ENCODE assay signal across 14 cellular contexts in genomic region chr11:121035823-121036222, GRCh38. TPM values are rescaled to one million over a fixed set of nuclear protein-coding genes. Genes with fewer than 3 reads are reported as not detected.
A peak's percentile ranks its signal among the peaks of the same experiment; 100 is the strongest.
DNase-seq lines count a peak whose midpoint lies in the region; ATAC-seq and TF ChIP-seq lines count a peak whose summit lies in the region.
"Had no signal": no experiment of that assay in that cellular context is flagged by ENCODE, and none has a peak within 500 bp of the region (broad histone marks: within the 10 kb centered on the region; RNA-seq: fewer than 3 reads in every experiment).

No MANE protein-coding gene starts in this region.

- H3K4me1 ChIP-seq in mesodermal cell (ENCODE audit: control insufficient read depth, insufficient read depth, low read length, poor library complexity, severe bottlenecking) = peaks cover 28% of the 10 kb centered on the region
- peaks cover 0 to 15% (median 0%) of the 10 kb centered on the region in 9 donors for H3K4me1 ChIP-seq in heart right ventricle

- H3K27me3 ChIP-seq in heart right ventricle = no peaks in the 10 kb centered on the region

- H3K36me3 Mint-ChIP-seq in activated CD8-positive, alpha-beta T cell treated with anti-CD3 and anti-CD28 coated beads for 36 hours (ENCODE audit: low read depth) = peaks cover 2% of the 10 kb centered on the region
- H3K36me3 Mint-ChIP-seq in activated CD8-positive, alpha-beta T cell treated with anti-CD3 and anti-CD28 coated beads, Interleukin-2, amount 10 ng/mL, durations not matched to agents 7 days and 5 days (ENCODE audit: low read depth) = no peaks in the 10 kb centered on the region
- no peaks in the 10 kb centered on the region for H3K36me3 Mint-ChIP-seq in activated T-helper 17 cell treated with anti-CD3 and anti-CD28 coated beads, Interleukin-2, amount 50 U/mL, for 72 hours (ENCODE audit: low read depth)
- H3K36me3 Mint-ChIP-seq in T-cell (peaks cover 14% of the 10 kb centered on the region), osteocyte (ENCODE audit: unreplicated experiment) (peaks cover 4% of the 10 kb centered on the region)

- H3K27ac ChIP-seq in mesodermal cell (ENCODE audit: low read depth, low read length, severe bottlenecking) (peak overlapping the region; percentile 26), heart right ventricle (no peak overlapping the region)
- H3K27ac ChIP-seq: SK-N-MC had no signal

- H3K36me3 ChIP-seq in mesodermal cell (ENCODE audit: control insufficient read depth, insufficient read depth, low read length) = no peaks in the 10 kb centered on the region
- no peaks in the 10 kb centered on the region for H3K36me3 ChIP-seq in heart right ventricle

- no peak overlapping the region for H3K4me3 Mint-ChIP-seq in activated CD8-positive, alpha-beta T cell treated with anti-CD3 and anti-CD28 coated beads for 36 hours
- no peak overlapping the region for H3K4me3 Mint-ChIP-seq in activated CD8-positive, alpha-beta T cell treated with anti-CD3 and anti-CD28 coated beads, Interleukin-2, amount 10 ng/mL, durations not matched to agents 7 days and 5 days
- peak overlapping the region; percentile 20 for H3K4me3 Mint-ChIP-seq in activated T-helper 17 cell treated with anti-CD3 and anti-CD28 coated beads, Interleukin-2, amount 50 U/mL, for 72 hours
- no peak overlapping the region for H3K4me3 Mint-ChIP-seq in T-cell
- no peak overlapping the region for H3K4me3 Mint-ChIP-seq in osteocyte (ENCODE audit: unreplicated experiment)
- H3K4me3 Mint-ChIP-seq: activated B cell treated with CpG ODN at 0.5 μM for 24 hours; activated T-cell treated with anti-CD3 and anti-CD28 coated beads, Interleukin-2, amount 50 U/mL, for 4 hours; CD8-positive, alpha-beta T cell had no signal

- 79 to 82% methylated on average over 1 to 3 of the region's 3 CpGs for WGBS in mesodermal cell (ENCODE audit: insufficient coverage in 2 of 2), 2 experiments
- 87 to 88% methylated on average over 3 of the region's 3 CpGs for WGBS in heart right ventricle, 2 donors

- intact Hi-C loops in activated CD8-positive, alpha-beta T cell treated with anti-CD3 and anti-CD28 coated beads for 36 hours (cut with micrococcal nuclease) = no loop called here
- intact Hi-C loops in heart right ventricle (cut with DNase I) = no loop called here

- POLR2A ChIA-PET in activated CD8-positive, alpha-beta T cell treated with anti-CD3 and anti-CD28 coated beads for 36 hours (lab: Charles Lee) = no interaction called here
- POLR2A ChIA-PET in activated CD8-positive, alpha-beta T cell treated with anti-CD3 and anti-CD28 coated beads, Interleukin-2, amount 10 ng/mL, durations not matched to agents 7 days and 5 days (lab: Charles Lee) = no interaction called here
- POLR2A ChIA-PET in T-cell (lab: Charles Lee) = interaction anchor here in 1 of 2 donors (0.5 kb wide), 1 partner anchor 256 kb away, joined by 3 read pairs; the partner anchor contains the start of gene SC5D

- DNase-seq in activated CD8-positive, alpha-beta T cell treated with anti-CD3 and anti-CD28 coated beads for 36 hours = peak; percentile 23
- no peak for DNase-seq in activated CD8-positive, alpha-beta T cell treated with anti-CD3 and anti-CD28 coated beads, Interleukin-2, amount 10 ng/mL, durations not matched to agents 7 days and 5 days
- no peak for DNase-seq in heart right ventricle
- DNase-seq in T-cell = no peak
- DNase-seq in osteocyte (ENCODE audit: extremely low spot score, unreplicated experiment) = no peak
- DNase-seq: activated B cell treated with CpG ODN at 0.5 μM for 24 hours; activated T-cell treated with anti-CD3 and anti-CD28 coated beads, Interleukin-2, amount 50 U/mL, for 4 hours; CD8-positive, alpha-beta T cell; nucleus accumbens; small intestine had no signal

- H3K27me3 Mint-ChIP-seq in activated CD8-positive, alpha-beta T cell treated with anti-CD3 and anti-CD28 coated beads for 36 hours = no peaks in the 10 kb centered on the region
- H3K27me3 Mint-ChIP-seq in activated CD8-positive, alpha-beta T cell treated with anti-CD3 and anti-CD28 coated beads, Interleukin-2, amount 10 ng/mL, durations not matched to agents 7 days and 5 days (ENCODE audit: low read depth) = no peaks in the 10 kb centered on the region
- no peaks in the 10 kb centered on the region for H3K27me3 Mint-ChIP-seq in activated T-helper 17 cell treated with anti-CD3 and anti-CD28 coated beads, Interleukin-2, amount 50 U/mL, for 72 hours
- no peaks in the 10 kb centered on the region for H3K27me3 Mint-ChIP-seq in T-cell
- H3K27me3 Mint-ChIP-seq in osteocyte (ENCODE audit: unreplicated experiment) = no peaks in the 10 kb centered on the region
- H3K27me3 Mint-ChIP-seq: activated B cell treated with CpG ODN at 0.5 μM for 24 hours had no signal

- H3K9me3 ChIP-seq in mesodermal cell (ENCODE audit: control insufficient read depth, low read length) = no peaks in the 10 kb centered on the region
- H3K9me3 ChIP-seq in heart right ventricle = no peaks in the 10 kb centered on the region

- CTCF ChIA-PET in activated CD8-positive, alpha-beta T cell treated with anti-CD3 and anti-CD28 coated beads for 36 hours (lab: Charles Lee) = interaction anchor here (1.0 to 1.3 kb wide), 2 partner anchors 28 to 159 kb away, joined by 3 read pairs; no protein-coding TSS in a partner anchor
- CTCF ChIA-PET in activated CD8-positive, alpha-beta T cell treated with anti-CD3 and anti-CD28 coated beads, Interleukin-2, amount 10 ng/mL, durations not matched to agents 7 days and 5 days (lab: Charles Lee) = interaction anchor here (0.9 to 1.3 kb wide), 3 partner anchors 14 to 159 kb away, joined by 3 to 6 read pairs (median 3); no protein-coding TSS in a partner anchor
- CTCF ChIA-PET in T-cell (lab: Charles Lee) = interaction anchor here in 1 of 2 donors (0.5 kb wide), 1 partner anchor 104 kb away, joined by 3 read pairs; no protein-coding TSS in a partner anchor

- ATAC-seq in activated CD8-positive, alpha-beta T cell treated with anti-CD3 and anti-CD28 coated beads for 36 hours = peak; percentile 39
- ATAC-seq in activated CD8-positive, alpha-beta T cell treated with anti-CD3 and anti-CD28 coated beads, Interleukin-2, amount 10 ng/mL, durations not matched to agents 7 days and 5 days = no peak
- peak; percentile 50 for ATAC-seq in HG02763 (IDR thresholded peaks at IDR 0.05; ENCODE audit: unreplicated experiment)
- peak; percentile 92 for ATAC-seq in activated T-helper 17 cell treated with anti-CD3 and anti-CD28 coated beads, Interleukin-2, amount 50 U/mL, for 72 hours (replicated peaks)
- no peak for ATAC-seq in heart right ventricle
- no peak for ATAC-seq in T-cell (replicated peaks in 1 of 4)
- ATAC-seq: CD8-positive, alpha-beta T cell had no signal

- TF ChIP-seq CTCF in activated CD8-positive, alpha-beta T cell treated with anti-CD3 and anti-CD28 coated beads for 36 hours (IDR thresholded peaks at IDR 0.05) = no peak
- TF ChIP-seq CTCF in heart right ventricle (IDR thresholded peaks at IDR 0.05) (no peak), osteocyte (IDR thresholded peaks at IDR 0.05) (no peak)

- H3K4me1 Mint-ChIP-seq in activated CD8-positive, alpha-beta T cell treated with anti-CD3 and anti-CD28 coated beads for 36 hours (ENCODE audit: low read depth) = peaks cover 22% of the 10 kb centered on the region
- H3K4me1 Mint-ChIP-seq in activated CD8-positive, alpha-beta T cell treated with anti-CD3 and anti-CD28 coated beads, Interleukin-2, amount 10 ng/mL, durations not matched to agents 7 days and 5 days (ENCODE audit: low read depth) = peaks cover 13% of the 10 kb centered on the region
- peaks cover 16% of the 10 kb centered on the region for H3K4me1 Mint-ChIP-seq in activated T-helper 17 cell treated with anti-CD3 and anti-CD28 coated beads, Interleukin-2, amount 50 U/mL, for 72 hours
- peaks cover 20 to 34% (median 24%) of the 10 kb centered on the region in 3 donors for H3K4me1 Mint-ChIP-seq in T-cell
- H3K4me1 Mint-ChIP-seq in osteocyte (ENCODE audit: unreplicated experiment) = peaks cover 9% of the 10 kb centered on the region
- H3K4me1 Mint-ChIP-seq: activated B cell treated with CpG ODN at 0.5 μM for 24 hours had no signal

- no peak overlapping the region for H3K27ac Mint-ChIP-seq in activated CD8-positive, alpha-beta T cell treated with anti-CD3 and anti-CD28 coated beads for 36 hours
- no peak overlapping the region for H3K27ac Mint-ChIP-seq in activated CD8-positive, alpha-beta T cell treated with anti-CD3 and anti-CD28 coated beads, Interleukin-2, amount 10 ng/mL, durations not matched to agents 7 days and 5 days
- peak overlapping the region; percentile 72 for H3K27ac Mint-ChIP-seq in activated T-helper 17 cell treated with anti-CD3 and anti-CD28 coated beads, Interleukin-2, amount 50 U/mL, for 72 hours
- H3K27ac Mint-ChIP-seq in T-cell = no peak overlapping the region
- no peak overlapping the region for H3K27ac Mint-ChIP-seq in osteocyte (ENCODE audit: unreplicated experiment)
- H3K27ac Mint-ChIP-seq: activated B cell treated with CpG ODN at 0.5 μM for 24 hours; CD8-positive, alpha-beta T cell had no signal

- H3K9me3 Mint-ChIP-seq in activated CD8-positive, alpha-beta T cell treated with anti-CD3 and anti-CD28 coated beads for 36 hours = no peaks in the 10 kb centered on the region
- no peaks in the 10 kb centered on the region for H3K9me3 Mint-ChIP-seq in activated CD8-positive, alpha-beta T cell treated with anti-CD3 and anti-CD28 coated beads, Interleukin-2, amount 10 ng/mL, durations not matched to agents 7 days and 5 days (ENCODE audit: insufficient read depth)
- no peaks in the 10 kb centered on the region for H3K9me3 Mint-ChIP-seq in activated T-helper 17 cell treated with anti-CD3 and anti-CD28 coated beads, Interleukin-2, amount 50 U/mL, for 72 hours
- H3K9me3 Mint-ChIP-seq in T-cell (no peaks in the 10 kb centered on the region), osteocyte (ENCODE audit: unreplicated experiment) (no peaks in the 10 kb centered on the region)
- H3K9me3 Mint-ChIP-seq: activated B cell treated with CpG ODN at 0.5 μM for 24 hours; activated T-cell treated with anti-CD3 and anti-CD28 coated beads, Interleukin-2, amount 50 U/mL, for 4 hours; CD8-positive, alpha-beta T cell had no signal

- no peak overlapping the region for H3K4me3 ChIP-seq in mesodermal cell (ENCODE audit: extremely low read depth, insufficient read depth, low read length, poor library complexity, severe bottlenecking)
- no peak overlapping the region for H3K4me3 ChIP-seq in heart right ventricle
- H3K4me3 ChIP-seq: SK-N-MC had no signal

RNA-seq across cellular contexts. Expression of gene TBCEL, which starts 11.9 kb away (rescaled TPM):
- total RNA-seq in activated CD8-positive, alpha-beta T cell treated with anti-CD3 and anti-CD28 coated beads for 36 hours = 1 to 10 TPM; 6.8 to 7.2 TPM
- 10 to 100 TPM; 10.1 to 10.6 TPM for total RNA-seq in activated CD8-positive, alpha-beta T cell treated with anti-CD3 and anti-CD28 coated beads, Interleukin-2, amount 10 ng/mL, durations not matched to agents 7 days and 5 days
- 1 to 10 TPM; 6.2 to 7.8 TPM for total RNA-seq in activated T-helper 17 cell treated with anti-CD3 and anti-CD28 coated beads, Interleukin-2, amount 50 U/mL, for 72 hours
- polyA plus RNA-seq in mesodermal cell (2013, experiment 1 of 2) = 11.6 TPM
- polyA plus RNA-seq in mesodermal cell (2013, experiment 2 of 2) = 9.1 TPM
- 10 to 100 TPM; 20.7 to 39.9 (median 31.2) TPM for total RNA-seq in heart right ventricle
- polyA plus RNA-seq in heart right ventricle = 1 to 10 TPM; 3.9 to 4.1 TPM
- total RNA-seq in T-cell = 10 to 100 TPM; 16.0 to 26.4 (median 19.0) TPM
- 40.4 and 43.4 TPM in 2 replicates for total RNA-seq in osteocyte

Comparison
In these comparisons a context has a peak if more than half of its experiments do, and no peak if none do; other contexts are left out.
1. ATAC-seq: peak in activated CD8-positive, alpha-beta T cell treated with anti-CD3 and anti-CD28 coated beads for 36 hours (single experiment), HG02763 (single experiment) and activated T-helper 17 cell treated with anti-CD3 and anti-CD28 coated beads, Interleukin-2, amount 50 U/mL, for 72 hours (single experiment); none in activated CD8-positive, alpha-beta T cell treated with anti-CD3 and anti-CD28 coated beads, Interleukin-2, amount 10 ng/mL, durations not matched to agents 7 days and 5 days (single experiment), heart right ventricle (0 of 8) and T-cell (0 of 4).